ENCODE assay signal across 1 cellular context in genomic region chr3:108130705-108131104, GRCh38.
TF ChIP-seq lines count a peak whose summit lies in the region.

No MANE protein-coding gene starts in this region.

TF ChIP-seq in HCT116, 20 proteins besides CTCF, POLR2A, EP300 and RAD21 (continued from another document):
- no peak for TF ChIP-seq SP1 (IDR thresholded peaks at IDR 0.05; ENCODE audit: low read depth)
- TF ChIP-seq CEBPB (IDR thresholded peaks at IDR 0.05; ENCODE audit: low read depth), result no peak
